In the genomic region with DNA sequence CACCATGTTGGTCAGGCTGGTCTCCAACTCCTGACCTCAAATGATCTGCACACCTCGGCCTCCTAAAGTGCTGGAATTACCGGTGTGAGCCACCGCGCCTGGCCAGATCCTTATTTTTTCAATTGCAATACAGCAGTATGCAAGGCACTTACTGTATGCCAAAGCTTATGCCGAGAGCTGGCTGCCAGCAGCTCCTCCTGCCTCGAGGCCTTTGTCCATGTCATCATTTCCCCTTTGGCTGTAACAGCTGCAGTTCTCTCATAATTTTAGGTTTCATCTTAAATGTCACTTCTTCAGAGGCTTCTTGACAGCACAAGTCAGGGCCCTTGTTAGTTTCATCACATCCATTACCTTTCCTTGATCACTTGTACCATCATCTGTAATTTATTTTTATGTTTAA, we compare ENCODE assay signal across 8 cellular contexts. TPM values are rescaled to one million over a fixed set of nuclear protein-coding genes. Genes with fewer than 3 reads are reported as not detected.
A peak's percentile ranks its signal among the peaks of the same experiment; 100 is the strongest.
DNase-seq lines count a peak whose midpoint lies in the region; ATAC-seq and TF ChIP-seq lines count a peak whose summit lies in the region.

No MANE protein-coding gene starts in this region.

- no peak overlapping the region for H3K4me3 ChIP-seq in H7 (ENCODE audit: insufficient read depth, low read depth, low read length)

- ATAC-seq in naive thymus-derived CD8-positive, alpha-beta T cell, result no peak
- no peak for ATAC-seq in GM21447 (IDR thresholded peaks at IDR 0.05; ENCODE audit: unreplicated experiment)
- ATAC-seq in HG03039 (IDR thresholded peaks at IDR 0.05; ENCODE audit: unreplicated experiment), result no peak

- TF ChIP-seq CTCF in brain (conservative IDR thresholded peaks at IDR 0.05), result no peak

- peaks cover 83% of the 10 kb centered on the region for H3K4me1 Mint-ChIP-seq in brain
- H3K4me1 Mint-ChIP-seq in naive thymus-derived CD8-positive, alpha-beta T cell, result peaks cover 16 to 32% (median 20%) of the 10 kb centered on the region in 4 donors

- H3K27me3 Mint-ChIP-seq in brain, result peaks cover 13% of the 10 kb centered on the region
- no peaks in the 10 kb centered on the region for H3K27me3 Mint-ChIP-seq in naive thymus-derived CD8-positive, alpha-beta T cell

- POLR2A ChIA-PET in naive thymus-derived CD8-positive, alpha-beta T cell (lab: Charles Lee), result interaction anchor here (0.6 to 4.8 kb wide), 9 partner anchors 10 to 365 kb away, joined by 3 to 48 read pairs (median 14); a partner anchor contains a TSS

- no peaks in the 10 kb centered on the region for H3K27me3 ChIP-seq in H7 (ENCODE audit: control insufficient read depth, insufficient read depth, low read length)

- H3K36me3 ChIP-seq in H7 (replicated peaks; ENCODE audit: control insufficient read depth, insufficient read depth, low read length), result peaks cover 9% of the 10 kb centered on the region

- H3K9me3 Mint-ChIP-seq in brain, result peaks cover 0 to 17% (median 0%) of the 10 kb centered on the region in 5 experiments
- H3K9me3 Mint-ChIP-seq in naive thymus-derived CD8-positive, alpha-beta T cell, result no peaks in the 10 kb centered on the region

- peaks cover 21% of the 10 kb centered on the region for H3K36me3 Mint-ChIP-seq in brain
- H3K36me3 Mint-ChIP-seq in naive thymus-derived CD8-positive, alpha-beta T cell, result peaks cover 0 to 3% (median 0%) of the 10 kb centered on the region in 3 donors

- peak overlapping the region; percentile 26 to 100 (median 95) for H3K4me3 Mint-ChIP-seq in brain
- peak overlapping the region in 7 of 10 donors; percentile 18 to 97 (median 92) for H3K4me3 Mint-ChIP-seq in naive thymus-derived CD8-positive, alpha-beta T cell

- H3K27ac Mint-ChIP-seq in brain, result peak overlapping the region; percentile 53 to 100 (median 100)
- peak overlapping the region; percentile 18 to 100 (median 99) for H3K27ac Mint-ChIP-seq in naive thymus-derived CD8-positive, alpha-beta T cell

- DNase-seq in EL (peak; percentile 38), NAMALWA (ENCODE audit: low spot score) (peak; percentile 81), H7 (no peak)
- peak in 1 of 10 donors; percentile 42 for DNase-seq in naive thymus-derived CD8-positive, alpha-beta T cell
- no peak for DNase-seq in stimulated activated naive CD4-positive, alpha-beta T cell (lab: John Stamatoyannopoulos, UW)

RNA-seq across cellular contexts. Expression of a gene that starts 1.5 kb away (rescaled TPM):
- 115 TPM for polyA plus RNA-seq in brain (ENCODE audit: insufficient read depth, low read depth, low replicate concordance)
- total RNA-seq in naive thymus-derived CD8-positive, alpha-beta T cell, result 100 to 1,000 TPM; 106 TPM
- polyA plus RNA-seq in naive thymus-derived CD8-positive, alpha-beta T cell, result 10 to 100 TPM; 16.3 to 21.9 (median 18.2) TPM
- 93.8 and 118 TPM in 2 replicates for total RNA-seq in H7 (2014; rRNA removed; shearing (Covaris generic))

RNA-seq across cellular contexts. Expression of a gene that starts 30.9 kb away (rescaled TPM):
- 3.7 TPM for polyA plus RNA-seq in brain (ENCODE audit: insufficient read depth, low read depth, low replicate concordance)
- total RNA-seq in naive thymus-derived CD8-positive, alpha-beta T cell, result 10 to 100 TPM; 17.1 to 23.1 TPM
- polyA plus RNA-seq in naive thymus-derived CD8-positive, alpha-beta T cell, result 1 to 10 TPM; 3.5 to 5.6 (median 3.8) TPM
- 17.0 and 19.3 TPM in 2 replicates for total RNA-seq in H7 (2014; rRNA removed; shearing (Covaris generic))

Comparison
In these comparisons a context has a peak if more than half of its experiments do, and no peak if none do; other contexts are left out.
1. DNase-seq: peak in EL (single experiment) and NAMALWA (single experiment); none in stimulated activated naive CD4-positive, alpha-beta T cell (0 of 6) and H7 (single experiment).